In the genomic region with DNA sequence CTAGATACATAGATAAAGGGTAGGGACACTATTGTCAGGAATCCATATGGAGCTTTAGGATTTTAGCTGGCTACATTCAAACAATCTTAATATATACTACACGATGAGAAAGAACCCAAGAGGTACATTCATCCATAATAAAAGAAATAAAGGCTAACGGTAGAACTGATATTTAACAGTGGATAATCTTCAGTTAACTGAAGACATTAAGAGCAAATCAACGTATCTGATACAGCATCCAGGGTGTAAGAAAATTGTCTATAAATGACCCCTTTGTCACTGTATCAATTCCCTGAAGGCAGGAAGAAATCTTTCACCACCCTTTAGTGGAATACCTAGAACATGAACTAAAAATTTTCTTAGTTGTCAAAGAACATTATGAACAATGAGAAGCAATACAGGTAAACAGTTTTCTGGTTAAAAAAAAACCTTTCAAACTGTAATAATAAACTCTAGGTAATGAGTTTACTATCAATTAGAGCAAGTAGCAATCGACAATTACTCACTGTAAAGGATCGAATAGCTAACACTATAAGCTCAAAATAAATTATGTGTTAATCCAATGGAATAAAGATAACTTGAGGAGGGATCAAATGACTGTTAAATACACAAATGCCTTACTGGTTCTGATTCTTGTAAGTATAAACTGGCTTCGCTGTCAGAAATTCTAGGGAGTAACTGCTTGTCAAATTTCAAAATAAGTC, we compare ENCODE assay signal across 16 cellular contexts. TPM values are rescaled to one million over a fixed set of nuclear protein-coding genes. Genes with fewer than 3 reads are reported as not detected.
DNase-seq lines count a peak whose midpoint lies in the region; ATAC-seq, FAIRE-seq and TF ChIP-seq lines count a peak whose summit lies in the region.
"Had no signal": no experiment of that assay in that cellular context is flagged by ENCODE, and none has a peak within 500 bp of the region (broad histone marks: within the 10 kb centered on the region; RNA-seq: fewer than 3 reads in every experiment).

No MANE protein-coding gene starts in this region.

- H3K27me3 Mint-ChIP-seq in activated T-cell treated with anti-CD3 and anti-CD28 coated beads, Interleukin-2, amount 50 U/mL, for 72 hours (ENCODE audit: low read depth): no peaks in the 10 kb centered on the region
- H3K27me3 Mint-ChIP-seq in IgD-negative memory B cell (no peaks in the 10 kb centered on the region), astrocyte (ENCODE audit: low read depth, unreplicated experiment) (no peaks in the 10 kb centered on the region), progenitor cell of endocrine pancreas (no peaks in the 10 kb centered on the region)

- H3K9me3 ChIP-seq in astrocyte (ENCODE audit: insufficient read depth, low read depth, low read length): no peaks in the 10 kb centered on the region
- H3K9me3 ChIP-seq: left lung, SJSA1 had no signal

- FAIRE-seq in astrocyte (lab: Jason Lieb, UNC): peak; percentile 23
- FAIRE-seq: endothelial cell of umbilical vein had no signal

- H3K27me3 ChIP-seq in astrocyte (ENCODE audit: insufficient read depth, low read length): no peaks in the 10 kb centered on the region
- H3K27me3 ChIP-seq: foreskin keratinocyte, left lung, SJSA1 had no signal

- peaks cover 85% of the 10 kb centered on the region for H3K36me3 ChIP-seq in astrocyte (ENCODE audit: insufficient read depth, low read length)

- no peak overlapping the region for H2AFZ ChIP-seq in astrocyte (ENCODE audit: low read depth, low read length)

- peak overlapping the region; percentile 51 to 71 for H3K4me3 Mint-ChIP-seq in activated T-cell treated with anti-CD3 and anti-CD28 coated beads, Interleukin-2, amount 50 U/mL, for 72 hours
- H3K4me3 Mint-ChIP-seq in IgD-negative memory B cell (peak overlapping the region in 2 of 4 donors; percentile 9 to 11), astrocyte (ENCODE audit: unreplicated experiment) (no peak overlapping the region), progenitor cell of endocrine pancreas (ENCODE audit: low read depth) (no peak overlapping the region)

- H3K4me1 ChIP-seq in astrocyte (ENCODE audit: insufficient read depth, low read length): no peaks in the 10 kb centered on the region
- H3K4me1 ChIP-seq: foreskin keratinocyte, SJSA1 had no signal

- no peak overlapping the region for H3K4me2 ChIP-seq in astrocyte (ENCODE audit: low read length)

- peak overlapping the region; percentile 92 for H3K27ac Mint-ChIP-seq in activated T-cell treated with anti-CD3 and anti-CD28 coated beads, Interleukin-2, amount 50 U/mL, for 72 hours
- H3K27ac Mint-ChIP-seq in IgD-negative memory B cell (peak overlapping the region; percentile 67 to 90 (median 87)), astrocyte (ENCODE audit: unreplicated experiment) (peak overlapping the region; percentile 41), progenitor cell of endocrine pancreas (peak overlapping the region; percentile 87)

- no peak overlapping the region for H3K27ac ChIP-seq in astrocyte (ENCODE audit: low read depth, low read length)
- H3K27ac ChIP-seq: foreskin keratinocyte, HL-60, left lung, SJSA1 had no signal

- H3K79me2 ChIP-seq in astrocyte (ENCODE audit: insufficient read depth, low read length): peaks cover 95% of the 10 kb centered on the region

- peaks cover 12 to 59% of the 10 kb centered on the region in 2 donors for H3K36me3 Mint-ChIP-seq in activated T-cell treated with anti-CD3 and anti-CD28 coated beads, Interleukin-2, amount 50 U/mL, for 72 hours (ENCODE audit: insufficient read depth in 2 of 2)
- H3K36me3 Mint-ChIP-seq in IgD-negative memory B cell: no peaks in the 10 kb centered on the region
- H3K36me3 Mint-ChIP-seq in astrocyte (ENCODE audit: low read depth, unreplicated experiment): peaks cover 21% of the 10 kb centered on the region
- peaks cover 30% of the 10 kb centered on the region for H3K36me3 Mint-ChIP-seq in progenitor cell of endocrine pancreas (ENCODE audit: insufficient read depth)

- no peak for DNase-seq in activated T-cell treated with anti-CD3 and anti-CD28 coated beads, Interleukin-2, amount 50 U/mL, for 72 hours
- DNase-seq in activated T-cell treated with anti-CD3 and anti-CD28 coated beads, Interleukin-2, amount 50 U/mL, for 48 hours: no peak
- DNase-seq in astrocyte (ENCODE audit: low read depth) (no peak), progenitor cell of endocrine pancreas (ENCODE audit: low spot score, unreplicated experiment) (no peak), NCI-H82 treated with DMSO at 0.1 percent for 48 hours (lab: John Stamatoyannopoulos, UW; ENCODE audit: unreplicated experiment) (no peak), DMS79 (lab: John Stamatoyannopoulos, UW) (no peak), ureter (ENCODE audit: low spot score) (no peak)
- DNase-seq: cerebellar nuclear complex, foreskin keratinocyte, Kasumi-1, left lung, NCI-H146 had no signal

- H3K9me3 Mint-ChIP-seq in activated T-cell treated with anti-CD3 and anti-CD28 coated beads, Interleukin-2, amount 50 U/mL, for 72 hours: no peaks in the 10 kb centered on the region
- no peaks in the 10 kb centered on the region for H3K9me3 Mint-ChIP-seq in IgD-negative memory B cell
- H3K9me3 Mint-ChIP-seq in astrocyte (ENCODE audit: unreplicated experiment): no peaks in the 10 kb centered on the region
- H3K9me3 Mint-ChIP-seq in progenitor cell of endocrine pancreas (ENCODE audit: low read depth): no peaks in the 10 kb centered on the region

- H3K9ac ChIP-seq in astrocyte (ENCODE audit: low read length): no peak overlapping the region

- H3K4me3 ChIP-seq in astrocyte (ENCODE audit: insufficient read depth, low read depth, low read length): no peak overlapping the region
- H3K4me3 ChIP-seq: left lung, SJSA1 had no signal

- ATAC-seq in activated T-cell treated with anti-CD3 and anti-CD28 coated beads, Interleukin-2, amount 50 U/mL, for 72 hours (replicated peaks in 1 of 2): no peak
- ATAC-seq: foreskin keratinocyte, left lung had no signal

- H3K4me1 Mint-ChIP-seq in activated T-cell treated with anti-CD3 and anti-CD28 coated beads, Interleukin-2, amount 50 U/mL, for 72 hours (ENCODE audit: low read depth): peaks cover 58% of the 10 kb centered on the region
- H3K4me1 Mint-ChIP-seq in IgD-negative memory B cell (peaks cover 20 to 45% (median 28%) of the 10 kb centered on the region in 3 donors), astrocyte (ENCODE audit: low read depth, unreplicated experiment) (peaks cover 24% of the 10 kb centered on the region), progenitor cell of endocrine pancreas (ENCODE audit: low read depth) (peaks cover 5% of the 10 kb centered on the region)

- TF ChIP-seq CTCF in astrocyte (IDR thresholded peaks at IDR 0.05; ENCODE audit: insufficient read depth, low read depth, low read length) (no peak), progenitor cell of endocrine pancreas (IDR thresholded peaks at IDR 0.05; ENCODE audit: unreplicated experiment) (no peak)

- peaks cover 90% of the 10 kb centered on the region for H4K20me1 ChIP-seq in astrocyte (ENCODE audit: insufficient read depth, low read length)

RNA-seq across cellular contexts. Expression of a gene that starts 11.8 kb away (rescaled TPM):
- total RNA-seq in activated T-cell treated with anti-CD3 and anti-CD28 coated beads, Interleukin-2, amount 50 U/mL, for 72 hours: 10 to 100 TPM; 51.4 to 53.8 TPM
- polyA plus RNA-seq in IgD-negative memory B cell: 323 TPM
- total RNA-seq in astrocyte: 185 and 201 TPM in 2 replicates
- total RNA-seq in progenitor cell of endocrine pancreas: 129 and 140 TPM in 2 replicates
- total RNA-seq in ureter: 97.1 TPM

RNA-seq across cellular contexts. Expression of a gene that starts 11.9 kb away (rescaled TPM):
- 10 to 100 TPM; 43.3 to 46.0 TPM for total RNA-seq in activated T-cell treated with anti-CD3 and anti-CD28 coated beads, Interleukin-2, amount 50 U/mL, for 72 hours
- 18.1 TPM for polyA plus RNA-seq in IgD-negative memory B cell
- total RNA-seq in astrocyte (30.3 and 33.0 TPM in 2 replicates), progenitor cell of endocrine pancreas (13.7 and 16.8 TPM in 2 replicates), ureter (40.0 TPM)

RNA-seq across cellular contexts. Expression of a gene that starts 31.0 kb away (rescaled TPM):
- total RNA-seq in activated T-cell treated with anti-CD3 and anti-CD28 coated beads, Interleukin-2, amount 50 U/mL, for 72 hours: 100 to 1,000 TPM; 431 to 525 TPM
- polyA plus RNA-seq in IgD-negative memory B cell: 191 TPM
- 204 and 208 TPM in 2 replicates for total RNA-seq in astrocyte
- 491 and 515 TPM in 2 replicates for total RNA-seq in progenitor cell of endocrine pancreas
- 405 TPM for total RNA-seq in ureter

RNA-seq across cellular contexts. Expression of a gene that starts 46.3 kb away (rescaled TPM):
- 100 to 1,000 TPM; 459 to 512 TPM for total RNA-seq in activated T-cell treated with anti-CD3 and anti-CD28 coated beads, Interleukin-2, amount 50 U/mL, for 72 hours
- 306 TPM for polyA plus RNA-seq in IgD-negative memory B cell
- total RNA-seq in astrocyte (194 and 200 TPM in 2 replicates), progenitor cell of endocrine pancreas (293 and 298 TPM in 2 replicates), ureter (200 TPM)

RNA-seq across cellular contexts. Expression of a gene that starts 46.3 kb away (rescaled TPM):
- total RNA-seq in activated T-cell treated with anti-CD3 and anti-CD28 coated beads, Interleukin-2, amount 50 U/mL, for 72 hours: 10 to 100 TPM; 71.1 to 92.4 TPM
- 36.9 TPM for polyA plus RNA-seq in IgD-negative memory B cell
- total RNA-seq in astrocyte: 78.1 and 88.4 TPM in 2 replicates
- 157 and 161 TPM in 2 replicates for total RNA-seq in progenitor cell of endocrine pancreas
- total RNA-seq in ureter: 133 TPM

Comparison
In these comparisons a context has a peak if more than half of its experiments do, and no peak if none do; other contexts are left out.
1. H3K27ac Mint-ChIP-seq: peak in every context shown above with its lines; median percentile 92 in activated T-cell treated with anti-CD3 and anti-CD28 coated beads, Interleukin-2, amount 50 U/mL, for 72 hours; 87 in IgD-negative memory B cell; 87 in progenitor cell of endocrine pancreas; 41 in astrocyte.
2. H3K4me3 Mint-ChIP-seq: peak in activated T-cell treated with anti-CD3 and anti-CD28 coated beads, Interleukin-2, amount 50 U/mL, for 72 hours (2 of 2); none in astrocyte (single experiment) and progenitor cell of endocrine pancreas (single experiment).